ENCODE assay signal across 25 cellular contexts in genomic region chr7:20661884-20662283, GRCh38. TPM values are rescaled to one million over a fixed set of nuclear protein-coding genes. Genes with fewer than 3 reads are reported as not detected.
DNase-seq lines count a peak whose midpoint lies in the region; ATAC-seq and TF ChIP-seq lines count a peak whose summit lies in the region.
"Had no signal": no experiment of that assay in that cellular context is flagged by ENCODE, and none has a peak within 500 bp of the region (broad histone marks: within the 10 kb centered on the region; RNA-seq: fewer than 3 reads in every experiment).

No MANE protein-coding gene starts in this region.

- no peak for TF ChIP-seq CTCF in GM06990 (IDR thresholded peaks at IDR 0.05; ENCODE audit: insufficient read depth, low read length, poor library complexity, severe bottlenecking)
- no peak for TF ChIP-seq CTCF in left lung (IDR thresholded peaks at IDR 0.05)

- intact Hi-C loops in left lung (cut with DNase I): no loop called here

- H3K4me3 ChIP-seq in GM06990 (replicated peaks; ENCODE audit: low read depth, low read length) (no peak overlapping the region), left lung (no peak overlapping the region)
- H3K4me3 ChIP-seq: K562, spleen had no signal

- DNase-seq in GM06990 (ENCODE audit: extremely low read depth, insufficient read length) (peak; percentile 11), cerebellar nuclear complex (lab: John Stamatoyannopoulos, UW) (no peak), inferior parietal cortex (ENCODE audit: extremely low spot score) (no peak), T-helper 1 cell (no peak), left lung (no peak)
- DNase-seq: activated CD4-positive, alpha-beta T cell treated with anti-CD3 and anti-CD28 coated beads, Interleukin-2, amount 50 U/mL, for 48 hours; activated effector memory CD4-positive, alpha-beta T cell treated with anti-CD3 and anti-CD28 coated beads, Interleukin-2, amount 50 U/mL, for 16 hours; activated naive CD8-positive, alpha-beta T cell treated with anti-CD3 and anti-CD28 coated beads, Interleukin-2, amount 50 U/mL, for 24 hours; cortex of kidney; DMS79; HFFc6; left colon; MV-4-11; naive thymus-derived CD8-positive, alpha-beta T cell; NCI-H187; NCI-H82; SIG-M5; spleen had no signal

- H3K4me1 ChIP-seq in left lung: no peaks in the 10 kb centered on the region
- H3K4me1 ChIP-seq: spleen had no signal

- H3K9me3 ChIP-seq in left lung: no peaks in the 10 kb centered on the region
- H3K9me3 ChIP-seq: spleen had no signal

- ATAC-seq in GM19025 (IDR thresholded peaks at IDR 0.05; ENCODE audit: low read depth, unreplicated experiment) (peak; percentile 62), HG02642 (IDR thresholded peaks at IDR 0.05; ENCODE audit: poor library complexity, unreplicated experiment) (peak; percentile 47), HG03432 (IDR thresholded peaks at IDR 0.05; ENCODE audit: unreplicated experiment) (peak; percentile 82), left lung (no peak)
- ATAC-seq: activated naive CD8-positive, alpha-beta T cell treated with anti-CD3 and anti-CD28 coated beads, Interleukin-2, amount 50 U/mL, for 24 hours; K562; left colon; naive thymus-derived CD8-positive, alpha-beta T cell had no signal

- H3K27ac ChIP-seq in left lung: no peak overlapping the region
- H3K27ac ChIP-seq: 22Rv1, spleen, VCaP had no signal

- H3K36me3 ChIP-seq in GM06990 (ENCODE audit: control insufficient read depth, insufficient read depth, low read length) (no peaks in the 10 kb centered on the region), left lung (no peaks in the 10 kb centered on the region)
- H3K36me3 ChIP-seq: spleen had no signal

- H3K27me3 ChIP-seq in GM06990 (replicated peaks; ENCODE audit: control insufficient read depth, insufficient read depth, low read length): no peaks in the 10 kb centered on the region
- no peaks in the 10 kb centered on the region for H3K27me3 ChIP-seq in left lung
- H3K27me3 ChIP-seq: spleen had no signal

RNA-seq across cellular contexts. Expression of gene ABCB5, which starts 46.4 kb away (rescaled TPM):
- total RNA-seq in left lung: under 1 TPM in 1 of 2 donors, not detected in 1; 0.47 TPM
- total RNA-seq: HFFc6; K562; naive thymus-derived CD8-positive, alpha-beta T cell; T-helper 1 cell treated with Interleukin-12 subunit alpha and Interleukin-12 subunit beta and Interleukin-4 antibody, amounts not matched to agents 30 ng/mL and 1 ng/mL, for 36 hours had no signal
